Comparison of ENCODE assay signal across 8 cellular contexts in genomic region chr1:235160395-235160964, GRCh38. TPM values are rescaled to one million over a fixed set of nuclear protein-coding genes. Genes with fewer than 3 reads are reported as not detected.
DNase-seq lines count a peak whose midpoint lies in the region; ATAC-seq lines count a peak whose summit lies in the region.

No MANE protein-coding gene starts in this region.

- H3K27me3 ChIP-seq in duodenal mucosa (ENCODE audit: control insufficient read depth in 1 of 2, insufficient read depth in 2 of 2, low read length in 2 of 2) (no peaks in the 10 kb centered on the region), muscle layer of duodenum (ENCODE audit: low read depth, low read length) (no peaks in the 10 kb centered on the region)

- H3K9me3 ChIP-seq in duodenal mucosa (ENCODE audit: control insufficient read depth in 1 of 2, low read length in 2 of 2) (no peaks in the 10 kb centered on the region), muscle layer of duodenum (ENCODE audit: control insufficient read depth in 1 of 2, low read length in 2 of 2) (no peaks in the 10 kb centered on the region)

- H3K27ac ChIP-seq in duodenal mucosa (ENCODE audit: low read depth, low read length) = peak overlapping the region; percentile 87
- peak overlapping the region; percentile 96 for H3K27ac ChIP-seq in muscle layer of duodenum (ENCODE audit: low read length)

- H3K36me3 ChIP-seq in duodenal mucosa (ENCODE audit: control insufficient read depth in 1 of 2, insufficient read depth in 2 of 2, low read length in 2 of 2) (peaks cover 3 to 31% of the 10 kb centered on the region in 2 donors), muscle layer of duodenum (ENCODE audit: control insufficient read depth in 1 of 2, insufficient read depth in 2 of 2, low read length in 2 of 2) (peaks cover 15 to 26% of the 10 kb centered on the region in 2 donors)

- ATAC-seq in GM18861 (IDR thresholded peaks at IDR 0.05; ENCODE audit: unreplicated experiment) = peak; percentile 27
- peak; percentile 23 for ATAC-seq in HG03103 (IDR thresholded peaks at IDR 0.05; ENCODE audit: low read depth, unreplicated experiment)

- DNase-seq in AML-193 (lab: John Stamatoyannopoulos, UW) (peak; percentile 57 to 66), RPMI7951 (ENCODE audit: low read depth) (peak; percentile 54), ureter (ENCODE audit: low spot score) (no peak), SK-N-DZ (ENCODE audit: low spot score) (no peak)

- H3K4me3 ChIP-seq in duodenal mucosa (ENCODE audit: low read depth in 1 of 2, low read length in 2 of 2) (peak overlapping the region; percentile 87 to 99), muscle layer of duodenum (ENCODE audit: low read depth in 1 of 2, low read length in 2 of 2) (peak overlapping the region; percentile 82 to 99)

- H3K4me1 ChIP-seq in duodenal mucosa (ENCODE audit: control insufficient read depth in 1 of 2, insufficient read depth in 2 of 2, low read length in 2 of 2) (peaks cover 27 to 30% of the 10 kb centered on the region in 2 donors), muscle layer of duodenum (ENCODE audit: control insufficient read depth in 1 of 2, insufficient read depth in 2 of 2, low read length in 2 of 2) (peaks cover 8 to 18% of the 10 kb centered on the region in 2 donors)

- H3K9ac ChIP-seq in duodenal mucosa (ENCODE audit: low read depth in 1 of 2, low read length in 2 of 2) = peak overlapping the region; percentile 91 to 95

RNA-seq across cellular contexts. Expression of gene RBM34, which starts 0.6 kb away (rescaled TPM):
- 68.7 and 70.0 TPM in 2 replicates for total RNA-seq in RPMI7951 (2014; rRNA removed; shearing (Covaris generic))
- total RNA-seq in ureter = 67.0 TPM
- 62.2 and 128 TPM in 2 replicates for polyA plus RNA-seq in SK-N-DZ (2014; cell fraction: cytosol; rRNA removed)
- 54.2 and 66.8 TPM in 2 replicates for polyA plus RNA-seq in SK-N-DZ (2014; cell fraction: nucleus; rRNA removed)

RNA-seq across cellular contexts. Expression of gene TOMM20, which starts 31.8 kb away (rescaled TPM):
- 68.8 and 74.9 TPM in 2 replicates for total RNA-seq in RPMI7951 (2014; rRNA removed; shearing (Covaris generic))
- 104 TPM for total RNA-seq in ureter
- 160 and 181 TPM in 2 replicates for polyA plus RNA-seq in SK-N-DZ (2014; cell fraction: cytosol; rRNA removed)
- polyA plus RNA-seq in SK-N-DZ (2014; cell fraction: nucleus; rRNA removed) = 60.2 and 62.0 TPM in 2 replicates

Comparison
In these comparisons a context has a peak if more than half of its experiments do, and no peak if none do; other contexts are left out.
1. DNase-seq: peak in AML-193 (2 of 2) and RPMI7951 (single experiment); none in ureter (single experiment) and SK-N-DZ (single experiment).